In the genomic region with DNA sequence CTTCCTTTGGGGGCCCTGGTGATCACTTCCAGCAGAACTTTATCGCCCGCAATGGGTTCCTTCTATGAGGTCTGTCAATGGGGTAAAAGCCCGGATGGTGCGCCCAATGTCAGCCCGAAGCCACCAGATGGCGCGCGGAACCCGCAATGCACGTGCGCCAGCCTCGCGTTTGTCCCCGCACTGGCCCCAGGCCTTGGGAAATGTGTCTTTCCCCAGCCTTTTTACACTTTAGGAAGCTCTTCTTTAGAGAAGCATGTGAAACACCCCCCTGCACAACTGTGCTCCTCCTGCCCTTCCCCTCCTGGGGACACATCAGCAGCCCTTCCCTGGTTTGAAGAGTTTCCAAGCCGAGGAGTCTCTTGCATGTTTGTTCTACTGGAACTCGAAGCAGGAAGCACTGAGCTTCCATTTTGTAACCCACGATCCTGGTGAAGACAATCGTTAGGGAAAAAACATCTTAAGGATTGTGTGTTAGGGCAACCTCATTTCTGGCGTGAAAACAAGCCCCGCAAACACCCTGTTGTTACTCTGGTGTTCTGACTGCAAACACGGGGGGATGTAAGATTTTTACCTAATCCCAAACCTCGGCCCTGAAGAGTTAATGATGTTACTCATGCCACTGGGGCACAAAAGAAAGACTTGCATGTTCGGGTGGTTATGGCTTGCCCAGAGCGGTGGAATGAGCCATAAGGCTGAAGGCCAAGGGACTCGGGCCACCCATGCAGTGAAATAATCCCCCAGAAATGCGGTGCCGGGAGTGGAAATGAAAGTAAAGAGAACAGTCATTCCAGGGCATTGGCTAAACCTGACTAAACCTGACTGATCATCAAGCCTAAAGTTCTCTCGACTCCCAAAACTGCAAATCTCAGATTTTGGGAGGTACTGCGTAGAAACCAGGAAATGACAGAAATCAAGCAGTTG, we compare ENCODE assay signal across 8 cellular contexts. TPM values are rescaled to one million over a fixed set of nuclear protein-coding genes. Genes with fewer than 3 reads are reported as not detected.
DNase-seq lines count a peak whose midpoint lies in the region; ATAC-seq and TF ChIP-seq lines count a peak whose summit lies in the region.

No MANE protein-coding gene starts in this region.

- intact Hi-C loops in right cardiac atrium (cut with DNase I) (loop anchor here (2.0 to 10.0 kb wide), 9 partner anchors 93 to 593 kb away; no protein-coding TSS in a partner anchor), vagina (cut with DNase I) (loop anchor here (2.0 to 10.0 kb wide), 5 partner anchors 33 to 583 kb away; no protein-coding TSS in a partner anchor)

- TF ChIP-seq CTCF in retinal pigment epithelial cell (conservative IDR thresholded peaks at IDR 0.05; ENCODE audit: low read depth, low read length) (peak; percentile 88), vagina (IDR thresholded peaks at IDR 0.05) (peak; percentile 81 to 95 (median 93))

- H3K27me3 ChIP-seq in right cardiac atrium (ENCODE audit: control insufficient read depth, insufficient read depth) (no peaks in the 10 kb centered on the region), vagina (no peaks in the 10 kb centered on the region)

- peak; percentile 95 to 96 for ATAC-seq in right cardiac atrium

- peaks cover 10% of the 10 kb centered on the region for H3K4me1 ChIP-seq in right cardiac atrium (ENCODE audit: control insufficient read depth, insufficient read depth, low read length)
- H3K4me1 ChIP-seq in vagina, result peaks cover 25% of the 10 kb centered on the region

- no peak for TF ChIP-seq POLR2A in vagina (IDR thresholded peaks at IDR 0.05)

- H3K36me3 ChIP-seq in vagina, result no peaks in the 10 kb centered on the region

- H3K4me3 ChIP-seq in right cardiac atrium (ENCODE audit: low read length) (peak overlapping the region; percentile 6), retinal pigment epithelial cell (ENCODE audit: low read length) (no peak overlapping the region), vagina (peak overlapping the region; percentile 22)

- H3K27ac ChIP-seq in right cardiac atrium (ENCODE audit: low read length) (peak overlapping the region; percentile 92), vagina (peak overlapping the region; percentile 90)

- H3K9me3 ChIP-seq in right cardiac atrium (ENCODE audit: control insufficient read depth, low read length), result no peaks in the 10 kb centered on the region
- H3K9me3 ChIP-seq in vagina, result no peaks in the 10 kb centered on the region

- DNase-seq in DMS53 (lab: John Stamatoyannopoulos, UW), result peak; percentile 92
- peak; percentile 85 for DNase-seq in HCEC 1CT
- peak; percentile 85 for DNase-seq in NCI-H1694 treated with DMSO at 0.1 percent for 48 hours (lab: John Stamatoyannopoulos, UW)
- peak; percentile 76 for DNase-seq in T-helper 9 cell
- peak; percentile 23 to 95 (median 86) for DNase-seq in anterior cingulate cortex (lab: John Stamatoyannopoulos, UW)
- DNase-seq in right cardiac atrium, result peak; percentile 90 to 97 (median 97)
- DNase-seq in retinal pigment epithelial cell (ENCODE audit: low read depth), result peak; percentile 66
- DNase-seq in vagina (ENCODE audit: extremely low spot score in 2 of 2), result peak in 1 of 2 donors; percentile 97

- WGBS in right cardiac atrium, result 17% methylated on average over 29 of the region's 29 CpGs

RNA-seq across cellular contexts. Expression of a gene that starts 20.4 kb away (rescaled TPM):
- total RNA-seq in right cardiac atrium (10 to 100 TPM; 10.7 to 12.0 (median 11.4) TPM), vagina (20.9 TPM)
- 10.8 TPM for polyA plus RNA-seq in right cardiac atrium
